38 cellular contexts compared by ENCODE assay signal in the genomic region with DNA sequence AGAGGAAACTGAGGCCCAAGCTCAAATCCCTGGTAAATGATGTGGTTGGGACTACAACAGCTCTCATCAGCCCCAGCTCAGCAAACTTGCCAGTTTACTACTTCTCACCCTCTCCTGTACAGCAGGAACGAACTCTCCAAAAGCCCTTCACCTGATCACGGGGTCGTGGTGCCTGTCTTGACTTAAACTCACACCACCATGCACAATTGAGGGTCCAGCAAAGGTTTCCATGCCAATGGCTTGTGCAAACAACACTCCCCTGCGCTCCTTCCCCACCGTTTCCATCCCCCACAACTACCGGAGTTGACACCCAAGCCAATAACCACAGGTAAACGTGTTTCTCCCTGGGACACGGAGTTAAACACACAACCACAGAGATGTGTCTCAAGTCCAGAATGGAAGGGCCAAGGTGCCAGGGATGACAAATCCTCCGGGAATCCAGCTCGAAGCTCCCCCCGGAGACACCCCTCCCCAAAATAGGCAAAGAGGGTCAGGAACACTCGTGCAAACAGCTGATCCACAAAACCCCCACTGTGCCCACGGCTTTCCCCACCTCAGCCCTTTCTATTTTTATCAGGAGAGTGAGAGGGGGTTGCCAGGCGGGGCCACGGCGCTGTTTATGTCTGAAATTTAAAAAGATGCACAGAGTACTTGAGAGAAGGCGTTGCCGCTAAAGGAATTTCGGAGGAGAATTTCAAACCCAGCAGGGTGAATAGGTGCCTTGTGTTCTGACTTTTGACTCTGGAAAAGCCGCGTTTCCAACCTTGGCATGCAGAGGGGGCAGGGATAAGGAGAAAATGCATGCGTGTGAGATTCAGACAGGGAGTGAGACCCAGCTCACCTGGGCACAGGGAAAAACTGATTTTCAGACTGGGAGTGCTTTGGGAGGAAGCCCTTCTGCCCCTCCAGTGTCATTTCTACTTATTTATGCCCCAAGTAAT. TPM values are rescaled to one million over a fixed set of nuclear protein-coding genes. Genes with fewer than 3 reads are reported as not detected.
DNase-seq lines count a peak whose midpoint lies in the region; ATAC-seq and TF ChIP-seq lines count a peak whose summit lies in the region.
"Had no signal": no experiment of that assay in that cellular context is flagged by ENCODE, and none has a peak within 500 bp of the region (broad histone marks: within the 10 kb centered on the region; RNA-seq: fewer than 3 reads in every experiment).

No MANE protein-coding gene starts in this region.

- 40% methylated on average over 22 of the region's 22 CpGs for WGBS in HUES64
- WGBS in endodermal cell (ENCODE audit: insufficient coverage in 1 of 2, insufficient read length in 1 of 2), 2 experiments, result 45 to 64% methylated on average over 12 to 21 of the region's 22 CpGs
- WGBS in esophagus squamous epithelium, 2 donors, result 21 to 23% methylated on average over 14 to 21 of the region's 22 CpGs

- H3K27ac Mint-ChIP-seq in endodermal cell (no peak overlapping the region), type B pancreatic cell (no peak overlapping the region)
- H3K27ac Mint-ChIP-seq: activated naive CD8-positive, alpha-beta T cell treated with anti-CD3 and anti-CD28 coated beads, Interleukin-2, amount 10 ng/mL, durations not matched to agents 7 days and 5 days; CD4-positive, alpha-beta T cell had no signal

- TF ChIP-seq CTCF in endodermal cell (conservative IDR thresholded peaks at IDR 0.05) (no peak), esophagus squamous epithelium (IDR thresholded peaks at IDR 0.05) (no peak), type B pancreatic cell (conservative IDR thresholded peaks at IDR 0.05) (no peak)

- peak overlapping the region; percentile 24; the same call in 1 of the 2 replicates for H3K27ac ChIP-seq in ACC112 (ENCODE audit: low read depth, low read length)
- H3K27ac ChIP-seq in HUES64 (ENCODE audit: low read depth, low read length), result no peak overlapping the region
- H3K27ac ChIP-seq in endodermal cell (ENCODE audit: low read depth, low read length), result no peak overlapping the region
- no peak overlapping the region for H3K27ac ChIP-seq in esophagus squamous epithelium
- H3K27ac ChIP-seq: ascending aorta, cardiac muscle cell, PC-9, stomach, VCaP had no signal

- ATAC-seq in GM18909 (IDR thresholded peaks at IDR 0.05; ENCODE audit: poor library complexity, unreplicated experiment) (no peak), HG03469 (IDR thresholded peaks at IDR 0.05; ENCODE audit: unreplicated experiment) (no peak)
- ATAC-seq: GM12878; left ventricle myocardium superior; naive thymus-derived CD8-positive, alpha-beta T cell had no signal

- peaks cover 21% of the 10 kb centered on the region for H3K27me3 ChIP-seq in ACC112 (ENCODE audit: insufficient read depth, low read length)
- peaks cover 8% of the 10 kb centered on the region for H3K27me3 ChIP-seq in HUES64 (ENCODE audit: insufficient read depth, low read length)
- peaks cover 12% of the 10 kb centered on the region for H3K27me3 ChIP-seq in endodermal cell (ENCODE audit: control insufficient read depth, insufficient read depth, low read length, poor library complexity, severe bottlenecking)
- H3K27me3 ChIP-seq in esophagus squamous epithelium, result peaks cover 0 to 63% (median 0%) of the 10 kb centered on the region in 4 donors
- H3K27me3 ChIP-seq: ascending aorta had no signal

- H3K4me1 Mint-ChIP-seq in endodermal cell (peaks cover 10% of the 10 kb centered on the region), type B pancreatic cell (ENCODE audit: unreplicated experiment) (no peaks in the 10 kb centered on the region)
- H3K4me1 Mint-ChIP-seq: activated naive CD8-positive, alpha-beta T cell treated with anti-CD3 and anti-CD28 coated beads, Interleukin-2, amount 10 ng/mL, durations not matched to agents 7 days and 5 days; naive thymus-derived CD8-positive, alpha-beta T cell had no signal

- no peak for TF ChIP-seq POLR2A in esophagus squamous epithelium (IDR thresholded peaks at IDR 0.05)

- no peaks in the 10 kb centered on the region for H3K9me3 Mint-ChIP-seq in endodermal cell
- no peaks in the 10 kb centered on the region for H3K9me3 Mint-ChIP-seq in type B pancreatic cell
- H3K9me3 Mint-ChIP-seq: activated naive CD8-positive, alpha-beta T cell treated with anti-CD3 and anti-CD28 coated beads, Interleukin-2, amount 10 ng/mL, durations not matched to agents 7 days and 5 days; CD4-positive, alpha-beta T cell; naive thymus-derived CD8-positive, alpha-beta T cell had no signal

- no peaks in the 10 kb centered on the region for H3K9me3 ChIP-seq in HUES64 (ENCODE audit: insufficient read depth, low read depth, low read length)
- no peaks in the 10 kb centered on the region for H3K9me3 ChIP-seq in endodermal cell (ENCODE audit: control insufficient read depth, low read length)
- H3K9me3 ChIP-seq in esophagus squamous epithelium, result no peaks in the 10 kb centered on the region
- H3K9me3 ChIP-seq: ascending aorta, stomach had no signal

- intact Hi-C loops in esophagus squamous epithelium (cut with DNase I), result no loop called here

- no peak overlapping the region for H2AFZ ChIP-seq in ACC112 (ENCODE audit: low read length, unreplicated experiment)
- H2AFZ ChIP-seq: PC-9 had no signal

- H3K4me3 Mint-ChIP-seq in endodermal cell (no peak overlapping the region), type B pancreatic cell (no peak overlapping the region)
- H3K4me3 Mint-ChIP-seq: activated naive CD8-positive, alpha-beta T cell treated with anti-CD3 and anti-CD28 coated beads, Interleukin-2, amount 10 ng/mL, durations not matched to agents 7 days and 5 days; CD4-positive, alpha-beta T cell; naive thymus-derived CD8-positive, alpha-beta T cell had no signal

- H3K4me3 ChIP-seq in ACC112 (ENCODE audit: low read depth, low read length) (no peak overlapping the region), HUES64 (ENCODE audit: low read length) (peak overlapping the region; percentile 5; the same call in 1 of the 2 replicates), endodermal cell (ENCODE audit: low read length) (no peak overlapping the region), esophagus squamous epithelium (no peak overlapping the region)
- H3K4me3 ChIP-seq: ascending aorta, cardiac muscle cell, GM12878, PC-9, stomach had no signal

- peak; percentile 71 for DNase-seq in endodermal cell
- DNase-seq in myocyte (ENCODE audit: low read depth), result peak; percentile 47
- no peak for DNase-seq in esophagus squamous epithelium (lab: John Stamatoyannopoulos, UW)
- no peak for DNase-seq in type B pancreatic cell (ENCODE audit: extremely low spot score, unreplicated experiment)
- DNase-seq: activated CD4-positive, alpha-beta T cell treated with anti-CD3 and anti-CD28 coated beads for 48 hours; activated gamma-delta T cell; activated naive CD8-positive, alpha-beta T cell treated with anti-CD3 and anti-CD28 coated beads, Interleukin-2, amount 10 ng/mL, durations not matched to agents 7 days and 5 days; CD4-positive, alpha-beta T cell; cortex of kidney; effector memory CD4-positive, alpha-beta T cell; HCEC 1CT; hypothalamus; Kasumi-1; left ventricle myocardium superior; midbrain; MV-4-11; NCI-H1436 treated with DMSO at 0.1 percent for 48 hours; NCI-H2081 treated with DMSO at 0.1 percent for 48 hours; NCI-H226; NCI-H526 treated with DMSO at 0.1 percent for 48 hours; PC-9; SHP77 treated with DMSO at 0.1 percent for 48 hours; small intestine; stimulated activated CD4-positive, alpha-beta T cell treated with anti-CD3 and anti-CD28 coated beads, Interleukin-2, amount 100 ng/mL, for 24 hours; stimulated activated CD8-positive, alpha-beta memory T cell treated with anti-CD3 and anti-CD28 coated beads, Interleukin-4, amount 100 ng/mL, for 48 hours; stomach; T1000 had no signal

- H3K4me1 ChIP-seq in ACC112 (ENCODE audit: control insufficient read depth, insufficient read depth, low read length, unreplicated experiment) (peaks cover 12% of the 10 kb centered on the region), HUES64 (ENCODE audit: insufficient read depth, low read length) (peaks cover 12% of the 10 kb centered on the region), endodermal cell (ENCODE audit: control insufficient read depth, insufficient read depth, low read length) (no peaks in the 10 kb centered on the region), esophagus squamous epithelium (no peaks in the 10 kb centered on the region)
- H3K4me1 ChIP-seq: ascending aorta, stomach had no signal

- no peaks in the 10 kb centered on the region for H3K36me3 Mint-ChIP-seq in endodermal cell (ENCODE audit: low read depth)
- H3K36me3 Mint-ChIP-seq in type B pancreatic cell, result peaks cover 3% of the 10 kb centered on the region
- H3K36me3 Mint-ChIP-seq: activated naive CD8-positive, alpha-beta T cell treated with anti-CD3 and anti-CD28 coated beads, Interleukin-2, amount 10 ng/mL, durations not matched to agents 7 days and 5 days; naive thymus-derived CD8-positive, alpha-beta T cell had no signal

- no peaks in the 10 kb centered on the region for H3K79me2 ChIP-seq in ACC112 (ENCODE audit: control insufficient read depth, insufficient read depth, low read length, unreplicated experiment)

- H3K9ac ChIP-seq in HUES64 (ENCODE audit: low read depth, low read length), result no peak overlapping the region
- H3K9ac ChIP-seq in endodermal cell (ENCODE audit: extremely low read depth, low read length, poor library complexity, severe bottlenecking), result no peak overlapping the region

- no peaks in the 10 kb centered on the region for H3K36me3 ChIP-seq in ACC112 (ENCODE audit: insufficient read depth, low read length)
- no peaks in the 10 kb centered on the region for H3K36me3 ChIP-seq in HUES64 (ENCODE audit: insufficient read depth, low read length)
- H3K36me3 ChIP-seq in endodermal cell (ENCODE audit: control insufficient read depth, insufficient read depth, low read length), result no peaks in the 10 kb centered on the region
- no peaks in the 10 kb centered on the region for H3K36me3 ChIP-seq in esophagus squamous epithelium
- H3K36me3 ChIP-seq: ascending aorta, cardiac muscle cell, stomach had no signal

- peaks cover 36% of the 10 kb centered on the region for H3K27me3 Mint-ChIP-seq in endodermal cell (ENCODE audit: insufficient read depth)
- peaks cover 59% of the 10 kb centered on the region for H3K27me3 Mint-ChIP-seq in type B pancreatic cell

RNA-seq across cellular contexts. Expression of a gene that starts 10.6 kb away (rescaled TPM):
- polyA plus RNA-seq in HUES64 (2013, experiment 1 of 2), result 0.40 TPM
- 0.57 TPM for polyA plus RNA-seq in HUES64 (2013, experiment 2 of 2)
- total RNA-seq in endodermal cell, result under 1 TPM; 0.38 to 0.75 TPM
- 0.46 TPM for polyA plus RNA-seq in endodermal cell (2013, experiment 1 of 2)
- polyA plus RNA-seq in endodermal cell (2013, experiment 2 of 2), result 0.58 TPM
- total RNA-seq in myocyte, result 0.05 and 0.08 TPM in 2 replicates
- not detected for polyA plus RNA-seq in myocyte (2012)
- 1 to 10 TPM in 1 of 4 donors, under 1 TPM in 2, not detected in 1; 0.34 to 2.6 (median 0.76) TPM for total RNA-seq in esophagus squamous epithelium
- total RNA-seq in type B pancreatic cell (ENCODE audit: low replicate concordance), result 0.05 and 6.9 TPM in 2 replicates
- total RNA-seq: A673; activated naive CD8-positive, alpha-beta T cell treated with anti-CD3 and anti-CD28 coated beads, Interleukin-2, amount 10 ng/mL, durations not matched to agents 7 days and 5 days; CD4-positive, alpha-beta T cell; epithelial cell of proximal tubule; GM12878; naive thymus-derived CD8-positive, alpha-beta T cell; PC-9 had no signal
- polyA plus RNA-seq: GM12878 had no signal

Comparison
In these comparisons a context has a peak if more than half of its experiments do, and no peak if none do; other contexts are left out.
1. DNase-seq: peak in endodermal cell (single experiment) and myocyte (single experiment); none in esophagus squamous epithelium (single experiment) and type B pancreatic cell (single experiment).